8 cellular contexts compared by ENCODE assay signal in the genomic region with DNA sequence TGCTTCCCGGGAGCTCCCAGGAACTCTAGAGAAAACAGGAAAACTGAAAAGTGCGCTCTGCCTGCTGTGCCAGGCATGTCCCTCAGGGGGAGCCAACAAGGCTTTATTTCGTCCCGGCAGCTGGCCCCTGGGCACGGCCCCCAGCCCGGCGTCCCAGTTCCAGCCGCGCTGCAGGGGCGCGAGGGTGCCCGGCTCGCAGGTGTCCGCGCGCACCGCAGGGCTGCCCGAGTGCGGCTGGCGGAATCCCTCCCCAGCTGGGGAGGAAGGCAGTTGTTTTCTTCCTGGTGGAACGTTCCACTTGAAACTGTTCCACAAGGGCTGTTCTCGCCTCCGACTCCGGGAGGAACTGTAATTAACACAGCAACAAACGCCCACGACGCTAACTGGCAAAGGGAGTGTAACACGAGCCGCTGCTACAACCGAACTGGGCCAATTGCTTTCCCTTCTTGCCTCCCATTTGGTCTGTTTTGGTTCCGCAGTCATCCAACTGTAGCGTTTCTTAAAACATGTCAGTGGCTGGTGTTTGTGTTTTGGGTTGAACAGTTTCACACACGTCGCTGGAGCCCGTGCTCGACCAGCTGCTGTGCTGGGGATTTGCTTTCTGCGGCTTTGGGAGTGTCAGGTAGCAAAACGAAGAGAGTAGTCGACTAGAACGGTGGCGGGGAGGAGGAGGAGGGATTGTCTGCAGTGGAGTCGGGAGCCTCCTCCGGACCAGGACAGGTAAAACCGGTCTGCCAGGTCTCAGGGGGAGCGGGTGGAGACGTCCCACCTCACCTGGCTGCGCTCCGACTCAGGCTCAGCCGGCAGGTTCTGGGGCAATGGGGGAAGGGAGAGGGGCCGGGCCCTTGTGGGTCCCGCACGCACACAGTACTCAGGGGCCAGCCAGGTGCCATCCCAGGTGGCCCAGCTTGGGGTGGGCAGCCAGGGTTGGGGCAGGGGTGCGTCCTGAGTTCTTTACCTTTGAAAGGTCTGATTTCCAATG.
DNase-seq lines count a peak whose midpoint lies in the region; ATAC-seq and TF ChIP-seq lines count a peak whose summit lies in the region.

No MANE protein-coding gene starts in this region.

- H3K36me3 Mint-ChIP-seq in CD4-positive, CD25-positive, alpha-beta regulatory T cell: no peaks in the 10 kb centered on the region
- no peaks in the 10 kb centered on the region for H3K36me3 Mint-ChIP-seq in WTC11
- H3K36me3 Mint-ChIP-seq in endothelial cell (ENCODE audit: low read depth, unreplicated experiment): no peaks in the 10 kb centered on the region
- peaks cover 2% of the 10 kb centered on the region for H3K36me3 Mint-ChIP-seq in memory B cell

- H3K4me3 Mint-ChIP-seq in CD4-positive, CD25-positive, alpha-beta regulatory T cell: peak overlapping the region; percentile 49 to 95 (median 84)
- H3K4me3 Mint-ChIP-seq in WTC11 (peak overlapping the region; percentile 95), endothelial cell (ENCODE audit: unreplicated experiment) (peak overlapping the region; percentile 97), memory B cell (peak overlapping the region; percentile 93)

- H3K9ac ChIP-seq in subcutaneous abdominal adipose tissue (ENCODE audit: low read length in 5 of 5): peak overlapping the region; percentile 6 to 66 (median 53)

- peak overlapping the region; percentile 68 for H3K4me3 ChIP-seq in CD4-positive, CD25-positive, alpha-beta regulatory T cell (ENCODE audit: low read depth, low read length)
- H3K4me3 ChIP-seq in subcutaneous abdominal adipose tissue (ENCODE audit: low read depth in 1 of 5, low read length in 5 of 5): peak overlapping the region; percentile 61 to 90 (median 73)

- H3K4me1 ChIP-seq in CD4-positive, CD25-positive, alpha-beta regulatory T cell (ENCODE audit: control insufficient read depth, insufficient read depth, low read length, poor library complexity, severe bottlenecking): peaks cover 11% of the 10 kb centered on the region
- H3K4me1 ChIP-seq in subcutaneous abdominal adipose tissue (ENCODE audit: control insufficient read depth in 5 of 5, insufficient read depth in 5 of 5, low read length in 5 of 5): peaks cover 3 to 19% (median 18%) of the 10 kb centered on the region in 5 donors

- POLR2A ChIA-PET in WTC11 (lab: Charles Lee): interaction anchor here (0.6 to 1.5 kb wide), 5 partner anchors 130 to 504 kb away, joined by 3 to 5 read pairs (median 4); a partner anchor contains a TSS

- no peaks in the 10 kb centered on the region for H3K9me3 ChIP-seq in CD4-positive, CD25-positive, alpha-beta regulatory T cell (ENCODE audit: control insufficient read depth in 2 of 2, low read length in 2 of 2)
- H3K9me3 ChIP-seq in subcutaneous abdominal adipose tissue (ENCODE audit: control insufficient read depth in 5 of 5, low read length in 5 of 5): no peaks in the 10 kb centered on the region

- no peaks in the 10 kb centered on the region for H3K36me3 ChIP-seq in CD4-positive, CD25-positive, alpha-beta regulatory T cell (ENCODE audit: control insufficient read depth, insufficient read depth, low read length)
- no peaks in the 10 kb centered on the region for H3K36me3 ChIP-seq in subcutaneous abdominal adipose tissue (ENCODE audit: control insufficient read depth in 5 of 5, insufficient read depth in 5 of 5, low read length in 5 of 5)

- H3K9me3 Mint-ChIP-seq in CD4-positive, CD25-positive, alpha-beta regulatory T cell: peaks cover 0 to 3% (median 0%) of the 10 kb centered on the region in 7 donors
- H3K9me3 Mint-ChIP-seq in WTC11: peaks cover 7% of the 10 kb centered on the region; the same call in 1 of the 2 replicates
- H3K9me3 Mint-ChIP-seq in endothelial cell (ENCODE audit: unreplicated experiment): no peaks in the 10 kb centered on the region
- peaks cover 2% of the 10 kb centered on the region for H3K9me3 Mint-ChIP-seq in memory B cell

- peaks cover 55% of the 10 kb centered on the region for H3K27me3 Mint-ChIP-seq in CD4-positive, CD25-positive, alpha-beta regulatory T cell
- peaks cover 9% of the 10 kb centered on the region for H3K27me3 Mint-ChIP-seq in WTC11 (ENCODE audit: low read depth)
- peaks cover 7% of the 10 kb centered on the region for H3K27me3 Mint-ChIP-seq in endothelial cell (ENCODE audit: unreplicated experiment)
- peaks cover 14% of the 10 kb centered on the region for H3K27me3 Mint-ChIP-seq in memory B cell

- no peak overlapping the region for H3K27ac ChIP-seq in CD4-positive, CD25-positive, alpha-beta regulatory T cell (ENCODE audit: insufficient read depth, low read length, poor library complexity, severe bottlenecking)
- no peak overlapping the region for H3K27ac ChIP-seq in subcutaneous abdominal adipose tissue (ENCODE audit: low read depth, low read length)

- peak overlapping the region in 2 of 3 donors; percentile 26 to 64 for H3K27ac Mint-ChIP-seq in CD4-positive, CD25-positive, alpha-beta regulatory T cell
- H3K27ac Mint-ChIP-seq in WTC11 (peak overlapping the region; percentile 100), endothelial cell (ENCODE audit: unreplicated experiment) (peak overlapping the region; percentile 38), memory B cell (peak overlapping the region; percentile 67)

- H3K4me1 Mint-ChIP-seq in CD4-positive, CD25-positive, alpha-beta regulatory T cell: peaks cover 3 to 12% (median 7%) of the 10 kb centered on the region in 4 donors
- H3K4me1 Mint-ChIP-seq in WTC11 (peaks cover 32% of the 10 kb centered on the region), endothelial cell (ENCODE audit: unreplicated experiment) (peaks cover 9% of the 10 kb centered on the region), memory B cell (peaks cover 16% of the 10 kb centered on the region)

- peak in 2 of 3 donors; percentile 23 to 35 for DNase-seq in CD4-positive, CD25-positive, alpha-beta regulatory T cell
- DNase-seq in NCI-H2107 (lab: John Stamatoyannopoulos, UW) (peak; percentile 96), WTC11 (ENCODE audit: low spot score) (peak; percentile 95), endothelial cell (ENCODE audit: low spot score) (peak; percentile 77), memory B cell (ENCODE audit: low spot score in 2 of 2) (peak in 1 of 2 donors; percentile 35)

- CTCF ChIA-PET in WTC11 (lab: Charles Lee): interaction anchor here (0.6 to 2.4 kb wide), 19 partner anchors 8 to 261 kb away, joined by 3 to 23 read pairs (median 5); a partner anchor contains a TSS

- peaks cover 37% of the 10 kb centered on the region for H3K27me3 ChIP-seq in CD4-positive, CD25-positive, alpha-beta regulatory T cell (ENCODE audit: control insufficient read depth, insufficient read depth, low read length)
- peaks cover 0 to 3% (median 0%) of the 10 kb centered on the region in 5 donors for H3K27me3 ChIP-seq in subcutaneous abdominal adipose tissue (ENCODE audit: control insufficient read depth in 5 of 5, insufficient read depth in 4 of 5, low read length in 5 of 5)

- peak; percentile 51; the same call in 1 of the 2 replicates for TF ChIP-seq CTCF in WTC11 (IDR thresholded peaks at IDR 0.05)
- TF ChIP-seq CTCF in endothelial cell (IDR thresholded peaks at IDR 0.05; ENCODE audit: unreplicated experiment): peak; percentile 72

- ATAC-seq in CD4-positive, CD25-positive, alpha-beta regulatory T cell (ENCODE audit: low read depth in 2 of 2): peak; percentile 32 to 35
- peak; percentile 85 for ATAC-seq in GM18907 (IDR thresholded peaks at IDR 0.05; ENCODE audit: unreplicated experiment)
- ATAC-seq in HG03097 (IDR thresholded peaks at IDR 0.05; ENCODE audit: low FRiP score, unreplicated experiment): peak; percentile 70
- peak; percentile 84 for ATAC-seq in WTC11
- ATAC-seq in memory B cell (ENCODE audit: low read depth): peak; percentile 74

TF ChIP-seq in WTC11, 78 proteins besides CTCF, POLR2A, EP300 and RAD21 (continues in another document):
- TF ChIP-seq KAT7 (CRISPR knock-in tag; IDR thresholded peaks at IDR 0.05; ENCODE audit: borderline replicate concordance) (no peak; the same call in 1 of the 2 replicates), MXD4 (CRISPR knock-in tag; IDR thresholded peaks at IDR 0.05; ENCODE audit: borderline replicate concordance) (no peak), JAZF1 (CRISPR knock-in tag; IDR thresholded peaks at IDR 0.05) (no peak), GRHL2 (CRISPR knock-in tag; IDR thresholded peaks at IDR 0.05; ENCODE audit: insufficient replicate concordance, severe bottlenecking) (peak; percentile 65), IRF2 (CRISPR knock-in tag; IDR thresholded peaks at IDR 0.05; ENCODE audit: borderline replicate concordance, low read depth) (0 out of 2 replicates have a peak, but pooled peaks have one; percentile 33), ZNF121 (CRISPR knock-in tag; IDR thresholded peaks at IDR 0.05) (no peak), EMX1 (CRISPR knock-in tag; IDR thresholded peaks at IDR 0.05) (no peak), SOX15 (CRISPR knock-in tag; IDR thresholded peaks at IDR 0.05) (no peak)
- TF ChIP-seq, protein P1, sequence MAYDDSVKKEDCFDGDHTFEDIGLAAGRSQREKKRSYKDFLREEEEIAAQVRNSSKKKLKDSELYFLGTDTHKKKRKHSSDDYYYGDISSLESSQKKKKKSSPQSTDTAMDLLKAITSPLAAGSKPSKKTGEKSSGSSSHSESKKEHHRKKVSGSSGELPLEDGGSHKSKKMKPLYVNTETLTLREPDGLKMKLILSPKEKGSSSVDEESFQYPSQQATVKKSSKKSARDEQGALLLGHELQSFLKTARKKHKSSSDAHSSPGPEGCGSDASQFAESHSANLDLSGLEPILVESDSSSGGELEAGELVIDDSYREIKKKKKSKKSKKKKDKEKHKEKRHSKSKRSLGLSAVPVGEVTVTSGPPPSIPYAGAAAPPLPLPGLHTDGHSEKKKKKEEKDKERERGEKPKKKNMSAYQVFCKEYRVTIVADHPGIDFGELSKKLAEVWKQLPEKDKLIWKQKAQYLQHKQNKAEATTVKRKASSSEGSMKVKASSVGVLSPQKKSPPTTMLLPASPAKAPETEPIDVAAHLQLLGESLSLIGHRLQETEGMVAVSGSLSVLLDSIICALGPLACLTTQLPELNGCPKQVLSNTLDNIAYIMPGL (CRISPR knock-in tag; IDR thresholded peaks at IDR 0.05): peak; percentile 91
- TF ChIP-seq, protein P2, sequence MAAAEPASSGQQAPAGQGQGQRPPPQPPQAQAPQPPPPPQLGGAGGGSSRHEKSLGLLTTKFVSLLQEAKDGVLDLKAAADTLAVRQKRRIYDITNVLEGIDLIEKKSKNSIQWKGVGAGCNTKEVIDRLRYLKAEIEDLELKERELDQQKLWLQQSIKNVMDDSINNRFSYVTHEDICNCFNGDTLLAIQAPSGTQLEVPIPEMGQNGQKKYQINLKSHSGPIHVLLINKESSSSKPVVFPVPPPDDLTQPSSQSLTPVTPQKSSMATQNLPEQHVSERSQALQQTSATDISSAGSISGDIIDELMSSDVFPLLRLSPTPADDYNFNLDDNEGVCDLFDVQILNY (CRISPR knock-in tag; IDR thresholded peaks at IDR 0.05): peak; percentile 61; the same call in 1 of the 2 replicates

Comparison
In these comparisons a context has a peak if more than half of its experiments do, and no peak if none do; other contexts are left out.
1. ATAC-seq: peak in every context shown above with its lines; median percentile 85 in GM18907; 84 in WTC11; 74 in memory B cell; 70 in HG03097; 34 in CD4-positive, CD25-positive, alpha-beta regulatory T cell.
2. H3K27ac Mint-ChIP-seq: peak in every context shown above with its lines; median percentile 100 in WTC11; 67 in memory B cell; 45 in CD4-positive, CD25-positive, alpha-beta regulatory T cell; 38 in endothelial cell.